9 cellular contexts compared by ENCODE assay signal in the genomic region with DNA sequence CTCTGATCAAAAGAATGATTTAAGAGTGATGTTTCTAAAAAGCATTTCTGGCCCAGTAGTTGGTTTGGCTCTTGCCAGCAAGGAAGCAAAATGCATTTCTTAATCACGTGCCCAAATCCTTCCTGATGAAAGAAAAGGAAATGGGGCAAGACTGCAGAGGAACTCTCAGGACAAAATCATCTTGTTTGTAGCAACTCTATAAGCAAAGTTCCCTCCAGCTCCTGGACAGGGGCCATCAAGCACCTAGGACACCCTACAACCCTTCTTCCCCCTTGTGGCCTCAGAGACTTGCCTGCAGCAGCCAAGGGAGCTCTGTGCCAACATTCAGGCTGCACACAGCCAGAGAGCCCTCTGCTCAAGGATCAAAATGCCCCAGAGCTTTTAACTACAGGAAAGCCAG.
DNase-seq lines count a peak whose midpoint lies in the region; ATAC-seq and TF ChIP-seq lines count a peak whose summit lies in the region.
"Had no signal": no experiment of that assay in that cellular context is flagged by ENCODE, and none has a peak within 500 bp of the region (broad histone marks: within the 10 kb centered on the region; RNA-seq: fewer than 3 reads in every experiment).

No MANE protein-coding gene starts in this region.

- H3K9me3 ChIP-seq in SK-N-MC (ENCODE audit: low read depth, low read length) (no peaks in the 10 kb centered on the region), neuronal stem cell (replicated peaks in 1 of 2; ENCODE audit: control insufficient read depth in 2 of 2, insufficient read depth in 1 of 2, low read depth in 1 of 2, low read length in 2 of 2) (no peaks in the 10 kb centered on the region)

- no peak overlapping the region for H2BK15ac ChIP-seq in neuronal stem cell (ENCODE audit: low read length)

- no peaks in the 10 kb centered on the region for H3K4me1 ChIP-seq in neuronal stem cell (ENCODE audit: control insufficient read depth in 2 of 2, insufficient read depth in 1 of 2, low read depth in 1 of 2, low read length in 2 of 2)

- no peak overlapping the region for H3K4me2 ChIP-seq in neuronal stem cell (ENCODE audit: insufficient read depth, low read length, poor library complexity, severe bottlenecking)

- peak overlapping the region; percentile 4 for H3K9ac ChIP-seq in SK-N-MC (ENCODE audit: insufficient read length)
- no peak overlapping the region for H3K9ac ChIP-seq in neuronal stem cell (ENCODE audit: low read depth, low read length, poor library complexity)

- H2AK5ac ChIP-seq in neuronal stem cell (ENCODE audit: low read depth, low read length) = no peak overlapping the region

- no CpG with 5 or more reads among the region's 1 CpG for WGBS in neuronal stem cell (ENCODE audit: extremely low coverage in 2 of 2, insufficient read length in 2 of 2, insufficient replicate concordance in 1 of 2), 2 donors

- no peak overlapping the region for H4K91ac ChIP-seq in neuronal stem cell (ENCODE audit: low read depth, low read length, poor library complexity)

- H2BK5ac ChIP-seq in neuronal stem cell (ENCODE audit: low read length) = no peak overlapping the region

- no peak overlapping the region for H3K23ac ChIP-seq in neuronal stem cell (ENCODE audit: low read depth, low read length, poor library complexity)

- ATAC-seq in GM18858 (IDR thresholded peaks at IDR 0.05; ENCODE audit: unreplicated experiment) (no peak), GM19351 (IDR thresholded peaks at IDR 0.05; ENCODE audit: unreplicated experiment) (no peak)

- H3K18ac ChIP-seq in neuronal stem cell (ENCODE audit: low read length) = no peak overlapping the region

- H3K27ac ChIP-seq in SK-N-MC (peak overlapping the region; percentile 94), neuronal stem cell (replicated peaks; ENCODE audit: low read length) (no peak overlapping the region)

- TF ChIP-seq CTCF in foreskin fibroblast (IDR thresholded peaks at IDR 0.05; ENCODE audit: low read depth, low read length) = peak; percentile 12

- DNase-seq in GM04503 (ENCODE audit: low read depth) = peak; percentile 77
- DNase-seq in SK-N-MC (ENCODE audit: low read depth, low spot score) = peak; percentile 58
- DNase-seq in foreskin fibroblast = peak; percentile 67 to 88
- DNase-seq in skeletal muscle cell (ENCODE audit: low read depth) = peak; percentile 43
- no peak for DNase-seq in neuronal stem cell (ENCODE audit: low spot score)
- no peak for DNase-seq in activated gamma-delta T cell (lab: John Stamatoyannopoulos, UW)
- DNase-seq: small intestine had no signal

- H3K4me3 ChIP-seq in SK-N-MC = peak overlapping the region; percentile 42
- H3K4me3 ChIP-seq in foreskin fibroblast (ENCODE audit: low read depth in 1 of 2, low read length in 2 of 2) = no peak overlapping the region
- H3K4me3 ChIP-seq in skeletal muscle cell (ENCODE audit: low read depth, low read length) = no peak overlapping the region
- H3K4me3 ChIP-seq in neuronal stem cell (ENCODE audit: low read length in 2 of 2) = no peak overlapping the region

- H4K8ac ChIP-seq in neuronal stem cell (ENCODE audit: low read depth, low read length) = no peak overlapping the region

- no peak overlapping the region for H2BK12ac ChIP-seq in neuronal stem cell (ENCODE audit: low read length)

- no peak overlapping the region for H3K4ac ChIP-seq in neuronal stem cell (ENCODE audit: low read length)

- H3K36me3 ChIP-seq in SK-N-MC (ENCODE audit: insufficient read depth, low read length) = peaks cover 7% of the 10 kb centered on the region; the same call in 1 of the 2 replicates
- H3K36me3 ChIP-seq in neuronal stem cell (replicated peaks in 1 of 2; ENCODE audit: control insufficient read depth in 2 of 2, insufficient read depth in 2 of 2, low read length in 2 of 2) = peaks cover 24 to 85% of the 10 kb centered on the region in 2 donors

- no peak overlapping the region for H2AFZ ChIP-seq in neuronal stem cell (ENCODE audit: low read length)

- no peaks in the 10 kb centered on the region for H3K79me1 ChIP-seq in neuronal stem cell (ENCODE audit: low read depth, low read length)

- H3K27me3 ChIP-seq in neuronal stem cell (ENCODE audit: control insufficient read depth in 3 of 3, insufficient read depth in 3 of 3, low read depth in 1 of 3, low read length in 3 of 3) = no peaks in the 10 kb centered on the region

- H3K14ac ChIP-seq in neuronal stem cell (ENCODE audit: low read length) = no peak overlapping the region

- no peak overlapping the region for H2BK120ac ChIP-seq in neuronal stem cell (ENCODE audit: low read depth, low read length)

Comparison
In these comparisons a context has a peak if more than half of its experiments do, and no peak if none do; other contexts are left out.
1. DNase-seq: peak in GM04503 (single experiment), SK-N-MC (single experiment), foreskin fibroblast (2 of 2) and skeletal muscle cell (single experiment); none in neuronal stem cell (single experiment) and activated gamma-delta T cell (single experiment).